In genomic region chr17:55814377-55814776, GRCh38 we compare ENCODE assay signal across 2 cellular contexts.
TF ChIP-seq lines count a peak whose summit lies in the region.

No MANE protein-coding gene starts in this region.

TF ChIP-seq in Ishikawa, 13 proteins besides CTCF, POLR2A, EP300 and RAD21 (continued from another document):
- no peak for TF ChIP-seq REST (IDR thresholded peaks at IDR 0.05; ENCODE audit: low read depth)

TF ChIP-seq in K562, 482 proteins besides CTCF, POLR2A, EP300 and RAD21 (continued from another document):
- TF ChIP-seq ZBTB40 (IDR thresholded peaks at IDR 0.05) (no peak), ZBTB40 (CRISPR knock-in tag; IDR thresholded peaks at IDR 0.05) (no peak), USF2 (CRISPR knock-in tag; IDR thresholded peaks at IDR 0.05) (no peak), ZNF24 (IDR thresholded peaks at IDR 0.05) (no peak), GATA2 (CRISPR knock-in tag; IDR thresholded peaks at IDR 0.05) (no peak), NR2C2 (CRISPR knock-in tag; IDR thresholded peaks at IDR 0.05) (no peak), NR2C2 (tag; IDR thresholded peaks at IDR 0.05) (0 out of 2 replicates have a peak, but pooled peaks have one; percentile 15), SPI1 (IDR thresholded peaks at IDR 0.05; ENCODE audit: borderline replicate concordance, low read depth, low read length) (no peak), EGR1 (conservative IDR thresholded peaks at IDR 0.05) (no peak), DIDO1 (tag; IDR thresholded peaks at IDR 0.05; ENCODE audit: low read depth) (no peak), NR4A1 (CRISPR knock-in tag; IDR thresholded peaks at IDR 0.05) (no peak), NR4A1 (tag; IDR thresholded peaks at IDR 0.05) (peak; percentile 82; the same call in 1 of the 2 replicates), CREB3 (tag; conservative IDR thresholded peaks at IDR 0.05; ENCODE audit: low read depth) (0 out of 2 replicates have a peak, but pooled peaks have one; percentile 21), ZNF592 (IDR thresholded peaks at IDR 0.05) (peak; percentile 56; the same call in 1 of the 2 replicates), ZNF384 (IDR thresholded peaks at IDR 0.05; ENCODE audit: low read depth, low read length) (no peak), ETV1 (tag; conservative IDR thresholded peaks at IDR 0.05; ENCODE audit: low read depth) (0 out of 2 replicates have a peak, but pooled peaks have one; percentile 28), HBP1 (CRISPR knock-in tag; IDR thresholded peaks at IDR 0.05) (no peak), NR2C1 (IDR thresholded peaks at IDR 0.05) (no peak), NR2C1 (tag; IDR thresholded peaks at IDR 0.05) (peak; percentile 57; the same call in 1 of the 2 replicates), ID3 (CRISPR knock-in tag; IDR thresholded peaks at IDR 0.05) (no peak), ID3 (tag; IDR thresholded peaks at IDR 0.05) (0 out of 2 replicates have a peak, but pooled peaks have one; percentile 69), CBX5 (IDR thresholded peaks at IDR 0.05; ENCODE audit: borderline replicate concordance, low read depth) (no peak), ZNF740 (CRISPR knock-in tag; IDR thresholded peaks at IDR 0.05) (no peak), ZNF740 (tag; IDR thresholded peaks at IDR 0.05) (0 out of 4 replicates have a peak, but pooled peaks of 1 of the 2 experiments have one; percentile 23)
